ENCODE assay signal across 12 cellular contexts in the genomic region with DNA sequence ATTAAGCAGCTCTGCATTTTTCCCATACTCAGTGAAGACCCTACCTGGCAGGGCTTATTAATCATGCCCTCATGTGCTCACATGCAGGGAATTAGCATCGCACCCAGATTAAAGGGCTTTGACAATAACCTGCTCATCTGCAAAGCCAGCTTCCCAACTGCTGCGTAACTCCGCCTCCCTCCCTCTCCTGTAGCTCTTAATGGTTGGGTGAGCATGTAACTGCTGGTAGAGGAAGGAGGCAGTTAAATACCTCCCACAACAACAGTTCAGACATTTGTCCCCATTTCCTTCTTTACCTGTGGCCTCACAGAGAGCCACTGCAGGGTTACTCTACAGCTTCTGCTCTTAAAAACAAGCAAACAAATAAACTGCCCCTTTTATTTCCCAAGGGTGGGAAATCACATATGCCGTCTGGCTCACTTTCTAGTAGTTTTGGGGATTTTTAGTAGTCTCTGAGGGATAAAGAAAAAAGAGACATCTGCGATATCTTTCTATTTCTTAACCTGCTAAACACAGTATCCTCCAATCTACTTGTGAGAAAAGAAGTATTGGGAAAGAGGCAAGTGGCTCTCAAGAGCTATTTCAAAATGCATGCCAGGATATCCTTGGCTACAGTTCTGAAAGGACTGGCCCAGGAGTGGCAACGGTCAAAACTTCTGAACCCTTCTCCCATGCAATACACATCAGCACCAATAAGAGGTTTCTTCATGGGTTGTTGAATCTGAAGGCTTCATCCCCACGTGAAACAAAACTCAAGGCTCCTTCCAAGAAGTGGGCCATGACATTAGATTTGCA.
DNase-seq lines count a peak whose midpoint lies in the region; ATAC-seq and TF ChIP-seq lines count a peak whose summit lies in the region.
"Had no signal": no experiment of that assay in that cellular context is flagged by ENCODE, and none has a peak within 500 bp of the region (broad histone marks: within the 10 kb centered on the region; RNA-seq: fewer than 3 reads in every experiment).

No MANE protein-coding gene starts in this region.

- no peak overlapping the region for H3K56ac ChIP-seq in mesendoderm (ENCODE audit: low read length)

- no peak overlapping the region for H3K27ac ChIP-seq in mesendoderm (ENCODE audit: low read depth, low read length)
- H3K27ac ChIP-seq: KMS-11, VCaP had no signal

- H2BK15ac ChIP-seq in mesendoderm (replicated peaks; ENCODE audit: low read depth): no peak overlapping the region

- ATAC-seq in GM18511 (IDR thresholded peaks at IDR 0.05; ENCODE audit: unreplicated experiment) (peak; percentile 66), HG02588 (IDR thresholded peaks at IDR 0.05; ENCODE audit: unreplicated experiment) (peak; percentile 65)

- H3K23ac ChIP-seq in mesendoderm (ENCODE audit: low read length): no peak overlapping the region

- H3K27me3 Mint-ChIP-seq in Caco-2 (ENCODE audit: insufficient read depth, unreplicated experiment): no peaks in the 10 kb centered on the region

- H3K79me2 ChIP-seq in mesendoderm (ENCODE audit: control insufficient read depth, insufficient read depth, low read length): no peaks in the 10 kb centered on the region

- POLR2A ChIA-PET in Caco-2 (lab: Charles Lee): no interaction called here

- H3K18ac ChIP-seq in mesendoderm (ENCODE audit: low read length): no peak overlapping the region

- peak; percentile 17 for DNase-seq in NCI-H524 treated with DMSO at 0.1 percent for 48 hours (lab: John Stamatoyannopoulos, UW)
- DNase-seq in mesendoderm: peak; percentile 83
- DNase-seq in activated effector memory CD4-positive, alpha-beta T cell treated with Interleukin-2 at 50 U/mL for 16 hours: no peak
- DNase-seq in SIG-M5 treated with dmso at 0.1 percent for 504 hours (lab: John Stamatoyannopoulos, UW; ENCODE audit: unreplicated experiment): no peak
- DNase-seq in Caco-2: no peak
- no peak for DNase-seq in central memory CD4-positive, alpha-beta T cell
- DNase-seq: left cardiac atrium; stimulated activated CD4-positive, alpha-beta T cell treated with anti-CD3 and anti-CD28 coated beads, Interleukin-4, amount 100 ng/mL, for 4 hours had no signal

- H3K27ac Mint-ChIP-seq in Caco-2 (ENCODE audit: unreplicated experiment): no peak overlapping the region

- H3K4me2 ChIP-seq in mesendoderm (ENCODE audit: low read length): no peak overlapping the region

- H2BK5ac ChIP-seq in mesendoderm (ENCODE audit: low read length): no peak overlapping the region

- H3K36me3 Mint-ChIP-seq in Caco-2 (ENCODE audit: insufficient read depth, unreplicated experiment): no peaks in the 10 kb centered on the region

- no peaks in the 10 kb centered on the region for H3K36me3 ChIP-seq in mesendoderm (ENCODE audit: control insufficient read depth, insufficient read depth, low read length)
- no peaks in the 10 kb centered on the region for H3K36me3 ChIP-seq in Caco-2 (ENCODE audit: control insufficient read depth, insufficient read depth, low read length)

- no TSS peak for BruUV-seq in Caco-2 (replicated peaks; lab: Mats Ljungman, UMichigan)

- H4K5ac ChIP-seq in mesendoderm (ENCODE audit: low read length): no peak overlapping the region

- no peaks in the 10 kb centered on the region for H3K79me1 ChIP-seq in mesendoderm (ENCODE audit: low read length)

- no peak overlapping the region for H3K4ac ChIP-seq in mesendoderm (ENCODE audit: low read depth, low read length)

- no peaks in the 10 kb centered on the region for H3K9me3 Mint-ChIP-seq in Caco-2 (ENCODE audit: unreplicated experiment)

- no peak overlapping the region for H2BK120ac ChIP-seq in mesendoderm (ENCODE audit: low read depth, low read length)

- intact Hi-C loops in Caco-2 (cut with micrococcal nuclease; ENCODE audit: unreplicated experiment): no loop called here

- CTCF ChIA-PET in Caco-2 (lab: Charles Lee): no interaction called here

- no CpG with 5 or more reads among the region's 7 CpGs for WGBS in mesendoderm (ENCODE audit: extremely low coverage, insufficient coverage, low lambda C conversion rate)

- no peaks in the 10 kb centered on the region for H3K27me3 ChIP-seq in mesendoderm (ENCODE audit: insufficient read depth, low read length, poor library complexity)
- no peaks in the 10 kb centered on the region for H3K27me3 ChIP-seq in Caco-2 (replicated peaks; ENCODE audit: control insufficient read depth, insufficient read depth, low read length)

- no peak overlapping the region for H3K4me3 Mint-ChIP-seq in Caco-2 (ENCODE audit: unreplicated experiment)

- H4K8ac ChIP-seq in mesendoderm (ENCODE audit: low read depth, low read length): no peak overlapping the region

- no peaks in the 10 kb centered on the region for H3K9me3 ChIP-seq in Caco-2

- H3K4me1 ChIP-seq in mesendoderm (ENCODE audit: control insufficient read depth, low read depth, low read length): peaks cover 7% of the 10 kb centered on the region
- no peaks in the 10 kb centered on the region for H3K4me1 ChIP-seq in Caco-2

- no peak overlapping the region for H2AK5ac ChIP-seq in mesendoderm (ENCODE audit: low read length)

- no peaks in the 10 kb centered on the region for H3K4me1 Mint-ChIP-seq in Caco-2 (ENCODE audit: low read depth, unreplicated experiment)

- H3K9ac ChIP-seq in mesendoderm (ENCODE audit: low read length): peak overlapping the region; percentile 17
- H3K9ac ChIP-seq: KMS-11 had no signal

- no peak overlapping the region for H3K4me3 ChIP-seq in mesendoderm (ENCODE audit: low read length)
- no peak overlapping the region for H3K4me3 ChIP-seq in Caco-2 (ENCODE audit: low read depth, low read length)

- TF ChIP-seq CTCF in Caco-2 (IDR thresholded peaks at IDR 0.05; ENCODE audit: insufficient read depth in 1 of 2, low read depth in 1 of 2, low read length in 1 of 2, severe bottlenecking in 1 of 2, unreplicated experiment in 1 of 2): no peak

Comparison
In these comparisons a context has a peak if more than half of its experiments do, and no peak if none do; other contexts are left out.
1. DNase-seq: peak in NCI-H524 treated with DMSO at 0.1 percent for 48 hours (single experiment) and mesendoderm (single experiment); none in activated effector memory CD4-positive, alpha-beta T cell treated with Interleukin-2 at 50 U/mL for 16 hours (single experiment), SIG-M5 treated with dmso at 0.1 percent for 504 hours (single experiment), Caco-2 (0 of 2) and central memory CD4-positive, alpha-beta T cell (single experiment).